15 cellular contexts compared by ENCODE assay signal in the genomic region with DNA sequence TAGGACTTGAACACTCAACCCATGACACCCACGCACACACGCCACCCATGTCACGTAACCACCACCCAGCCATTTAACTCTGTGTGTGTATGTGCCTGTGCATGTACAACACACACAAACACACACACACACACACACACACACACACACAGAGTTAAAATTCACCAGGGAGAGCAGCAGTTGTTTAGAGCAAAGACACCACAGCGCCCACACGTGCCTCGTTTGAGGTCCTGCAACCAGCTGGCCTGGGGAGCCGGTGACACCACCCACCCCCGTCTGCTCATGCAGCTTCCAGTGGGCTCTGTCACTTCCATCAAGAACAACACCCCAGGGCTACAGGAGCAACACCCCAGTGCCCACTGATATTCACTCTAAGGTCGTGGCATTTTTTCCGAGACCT.
DNase-seq lines count a peak whose midpoint lies in the region; ATAC-seq, FAIRE-seq and TF ChIP-seq lines count a peak whose summit lies in the region.
"Had no signal": no experiment of that assay in that cellular context is flagged by ENCODE, and none has a peak within 500 bp of the region (broad histone marks: within the 10 kb centered on the region; RNA-seq: fewer than 3 reads in every experiment).

No MANE protein-coding gene starts in this region.

- no peak overlapping the region for H3K27ac ChIP-seq in WERI-Rb-1
- H3K27ac ChIP-seq: breast epithelium, skin epidermis had no signal

- FAIRE-seq in HTR-8/SVneo (lab: Jason Lieb, UNC): peak; percentile 81
- FAIRE-seq: GM19239 had no signal

- no peaks in the 10 kb centered on the region for H3K36me3 ChIP-seq in WERI-Rb-1
- H3K36me3 ChIP-seq: breast epithelium had no signal

- H3K4me3 ChIP-seq in WERI-Rb-1 (ENCODE audit: low read depth, low read length): no peak overlapping the region
- H3K4me3 ChIP-seq: breast epithelium, skin epidermis had no signal

- peak; percentile 9 for DNase-seq in NCI-H1092 treated with DMSO at 0.1 percent for 48 hours (lab: John Stamatoyannopoulos, UW)
- no peak for DNase-seq in NCI-H1092 (lab: John Stamatoyannopoulos, UW)
- no peak for DNase-seq in HTR-8/SVneo (ENCODE audit: insufficient read length, low spot score)
- peak; percentile 74 for DNase-seq in WERI-Rb-1
- DNase-seq in left lobe of liver (ENCODE audit: low spot score): no peak
- DNase-seq in NK-92 treated with Interleukin-12 subunit alpha and Interleukin-12 subunit beta, amount 100 ng/mL, for 24 hours (lab: John Stamatoyannopoulos, UW): no peak
- no peak for DNase-seq in GM19240 (ENCODE audit: insufficient read length, low spot score)
- no peak for DNase-seq in NCI-H2227 treated with DMSO at 0.1 percent for 48 hours (lab: John Stamatoyannopoulos, UW)
- DNase-seq: activated CD8-positive, alpha-beta memory T cell treated with anti-CD3 and anti-CD28 coated beads, Interleukin-2, amount 50 U/mL, for 48 hours; COR-L47; effector memory CD4-positive, alpha-beta T cell; stimulated activated naive CD4-positive, alpha-beta T cell had no signal

- TF ChIP-seq CTCF in WERI-Rb-1 (IDR thresholded peaks at IDR 0.05; ENCODE audit: low read depth, low read length): peak; percentile 85

- peak; percentile 21 for ATAC-seq in left lobe of liver

- no peaks in the 10 kb centered on the region for H3K27me3 ChIP-seq in WERI-Rb-1 (ENCODE audit: insufficient read depth, low read depth, severe bottlenecking)
- H3K27me3 ChIP-seq: breast epithelium had no signal

- no peaks in the 10 kb centered on the region for H3K9me3 ChIP-seq in WERI-Rb-1 (ENCODE audit: severe bottlenecking)

Comparison
In these comparisons a context has a peak if more than half of its experiments do, and no peak if none do; other contexts are left out.
1. DNase-seq: peak in NCI-H1092 treated with DMSO at 0.1 percent for 48 hours (single experiment) and WERI-Rb-1 (single experiment); none in NCI-H1092 (single experiment), HTR-8/SVneo (single experiment), left lobe of liver (single experiment), NK-92 treated with Interleukin-12 subunit alpha and Interleukin-12 subunit beta, amount 100 ng/mL, for 24 hours (single experiment), GM19240 (single experiment) and NCI-H2227 treated with DMSO at 0.1 percent for 48 hours (single experiment).